In the genomic region with DNA sequence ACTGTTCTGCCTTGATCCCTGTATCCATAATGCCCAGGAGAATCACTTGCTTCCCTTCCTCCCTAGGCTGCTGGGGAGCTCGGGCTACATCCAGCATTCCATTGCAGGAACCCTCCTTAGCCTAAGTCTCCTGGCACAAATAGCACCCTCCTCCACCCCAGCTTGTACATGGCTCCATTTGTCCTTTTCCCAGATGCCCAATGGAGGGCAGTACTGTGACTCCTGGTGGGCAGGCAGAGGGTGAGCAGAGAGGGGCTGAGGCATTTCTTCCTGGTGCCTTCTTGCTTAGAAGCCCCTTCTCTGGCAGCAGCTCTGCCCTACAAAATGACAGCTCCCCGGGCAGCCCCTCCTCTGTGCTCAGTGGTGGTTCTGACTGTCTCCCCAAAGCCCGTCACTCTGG, we compare ENCODE assay signal across 16 cellular contexts.
DNase-seq lines count a peak whose midpoint lies in the region; ATAC-seq and TF ChIP-seq lines count a peak whose summit lies in the region.
"Had no signal": no experiment of that assay in that cellular context is flagged by ENCODE, and none has a peak within 500 bp of the region (broad histone marks: within the 10 kb centered on the region; RNA-seq: fewer than 3 reads in every experiment).

No MANE protein-coding gene starts in this region.

- DNase-seq in natural killer cell treated with Interleukin-12 subunit alpha and Interleukin-12 subunit beta and Interleukin-15 and Interleukin-18, amount 100 ng/mL, for 72 hours (ENCODE audit: low spot score): peak; percentile 50
- DNase-seq in natural killer cell (no peak), choroid plexus epithelial cell (ENCODE audit: low read depth) (no peak), neural progenitor cell (ENCODE audit: low spot score) (no peak), head of caudate nucleus (no peak), COR-L47 (lab: John Stamatoyannopoulos, UW) (no peak)
- DNase-seq: BE2C; Caco-2; CD4-positive, alpha-beta memory T cell; DMS53; GF-D8; HCEC 1CT; HFFc6; IMR-90 had no signal

- no peaks in the 10 kb centered on the region for H3K4me1 ChIP-seq in neural progenitor cell
- H3K4me1 ChIP-seq: A549, BE2C, Caco-2 had no signal

- H3F3A ChIP-seq in neural progenitor cell (ENCODE audit: low read depth): no peaks in the 10 kb centered on the region

- H3K9ac ChIP-seq in neural progenitor cell: no peak overlapping the region

- no peaks in the 10 kb centered on the region for H3K36me3 Mint-ChIP-seq in natural killer cell treated with Interleukin-12 subunit alpha and Interleukin-12 subunit beta and Interleukin-15 and Interleukin-18, amount 100 ng/mL, for 72 hours
- H3K36me3 Mint-ChIP-seq in natural killer cell: no peaks in the 10 kb centered on the region
- H3K36me3 Mint-ChIP-seq in neural progenitor cell: peaks cover 3% of the 10 kb centered on the region

- no peaks in the 10 kb centered on the region for H3K27me3 ChIP-seq in neural progenitor cell
- H3K27me3 ChIP-seq: BE2C had no signal

- H3K4me1 Mint-ChIP-seq in natural killer cell treated with Interleukin-12 subunit alpha and Interleukin-12 subunit beta and Interleukin-15 and Interleukin-18, amount 100 ng/mL, for 72 hours (ENCODE audit: low read depth in 2 of 2): no peaks in the 10 kb centered on the region
- H3K4me1 Mint-ChIP-seq in natural killer cell: peaks cover 0 to 20% of the 10 kb centered on the region in 2 donors
- H3K4me1 Mint-ChIP-seq in neural progenitor cell: peaks cover 32% of the 10 kb centered on the region

- H3K4me3 ChIP-seq in choroid plexus epithelial cell (ENCODE audit: low read depth, low read length) (no peak overlapping the region), neural progenitor cell (no peak overlapping the region)
- H3K4me3 ChIP-seq: A549 had no signal

- no peaks in the 10 kb centered on the region for H3K79me2 ChIP-seq in neural progenitor cell (ENCODE audit: low read depth)

- no peak for ATAC-seq in natural killer cell treated with Interleukin-12 subunit alpha and Interleukin-12 subunit beta and Interleukin-15 and Interleukin-18, amount 100 ng/mL, for 72 hours
- ATAC-seq in natural killer cell: no peak

- no peak overlapping the region for H3K27ac Mint-ChIP-seq in natural killer cell treated with Interleukin-12 subunit alpha and Interleukin-12 subunit beta and Interleukin-15 and Interleukin-18, amount 100 ng/mL, for 72 hours
- H3K27ac Mint-ChIP-seq in natural killer cell: no peak overlapping the region
- H3K27ac Mint-ChIP-seq in neural progenitor cell: peak overlapping the region; percentile 24
- H3K27ac Mint-ChIP-seq: HFFc6 had no signal

- H3K27ac ChIP-seq in neural progenitor cell: no peak overlapping the region
- H3K27ac ChIP-seq: A549, C4-2B had no signal

- no peaks in the 10 kb centered on the region for H4K20me1 ChIP-seq in neural progenitor cell (ENCODE audit: low read depth)

- H2AFZ ChIP-seq in neural progenitor cell (replicated peaks): no peak overlapping the region

- no peak for TF ChIP-seq CTCF in natural killer cell (IDR thresholded peaks at IDR 0.05)
- TF ChIP-seq CTCF in choroid plexus epithelial cell (conservative IDR thresholded peaks at IDR 0.05; ENCODE audit: low read depth, low read length): peak; percentile 2
- no peak for TF ChIP-seq CTCF in neural progenitor cell (IDR thresholded peaks at IDR 0.05)

- H3K9me3 ChIP-seq in neural progenitor cell (ENCODE audit: low read depth): no peaks in the 10 kb centered on the region
- H3K9me3 ChIP-seq: BE2C, Caco-2 had no signal

- no peak overlapping the region for H3K4me3 Mint-ChIP-seq in natural killer cell treated with Interleukin-12 subunit alpha and Interleukin-12 subunit beta and Interleukin-15 and Interleukin-18, amount 100 ng/mL, for 72 hours
- no peak overlapping the region for H3K4me3 Mint-ChIP-seq in natural killer cell
- no peak overlapping the region for H3K4me3 Mint-ChIP-seq in neural progenitor cell
- H3K4me3 Mint-ChIP-seq: CD4-positive, alpha-beta memory T cell; HFFc6 had no signal

- intact Hi-C loops in natural killer cell (cut with micrococcal nuclease) (no loop called here), head of caudate nucleus (cut with DNase I) (no loop called here)

- H3K4me2 ChIP-seq in neural progenitor cell: no peak overlapping the region
- H3K4me2 ChIP-seq: A549 had no signal

- H3K36me3 ChIP-seq in neural progenitor cell: no peaks in the 10 kb centered on the region
- H3K36me3 ChIP-seq: BE2C had no signal

- no peaks in the 10 kb centered on the region for H3K9me3 Mint-ChIP-seq in natural killer cell treated with Interleukin-12 subunit alpha and Interleukin-12 subunit beta and Interleukin-15 and Interleukin-18, amount 100 ng/mL, for 72 hours
- H3K9me3 Mint-ChIP-seq in natural killer cell (no peaks in the 10 kb centered on the region), neural progenitor cell (peaks cover 12% of the 10 kb centered on the region)
- H3K9me3 Mint-ChIP-seq: HFFc6 had no signal

- H3K27me3 Mint-ChIP-seq in natural killer cell treated with Interleukin-12 subunit alpha and Interleukin-12 subunit beta and Interleukin-15 and Interleukin-18, amount 100 ng/mL, for 72 hours: no peaks in the 10 kb centered on the region
- H3K27me3 Mint-ChIP-seq in natural killer cell (ENCODE audit: low read depth in 2 of 2): no peaks in the 10 kb centered on the region
- H3K27me3 Mint-ChIP-seq in neural progenitor cell (ENCODE audit: insufficient read depth, low read depth): peaks cover 8% of the 10 kb centered on the region
- H3K27me3 Mint-ChIP-seq: CD4-positive, alpha-beta memory T cell had no signal
